In genomic region chr15:45458746-45459403, GRCh38 we compare ENCODE assay signal across 8 cellular contexts.
DNase-seq lines count a peak whose midpoint lies in the region; ATAC-seq and TF ChIP-seq lines count a peak whose summit lies in the region.

No MANE protein-coding gene starts in this region.

- no peaks in the 10 kb centered on the region for H3K9me3 ChIP-seq in liver (ENCODE audit: control insufficient read depth in 4 of 4, low read length in 3 of 4)

- TF ChIP-seq RAD21 in liver (IDR thresholded peaks at IDR 0.05) = peak; percentile 84 to 87

- no peak for ATAC-seq in HG03139 (IDR thresholded peaks at IDR 0.05; ENCODE audit: unreplicated experiment)

- DNase-seq in DMS153 treated with DMSO at 0.1 percent for 48 hours (lab: John Stamatoyannopoulos, UW; ENCODE audit: unreplicated experiment) (peak; percentile 9), DMS153 (lab: John Stamatoyannopoulos, UW) (no peak), NCI-H2107 (lab: John Stamatoyannopoulos, UW) (peak; percentile 13), choroid plexus epithelial cell (ENCODE audit: low read depth) (peak; percentile 51)
- DNase-seq in activated CD4-positive, alpha-beta T cell treated with anti-CD3 and anti-CD28 coated beads for 1 hour = peak; percentile 61
- DNase-seq in stimulated activated CD4-positive, alpha-beta T cell treated with anti-CD3 and anti-CD28 coated beads, Interleukin-4, amount 100 ng/mL, for 24 hours = peak; percentile 85

- H3K27me3 ChIP-seq in liver (ENCODE audit: control insufficient read depth in 4 of 4, insufficient read depth in 4 of 4, low read length in 3 of 4) = no peaks in the 10 kb centered on the region

- H3K4me1 ChIP-seq in liver (ENCODE audit: control insufficient read depth in 4 of 4, insufficient read depth in 4 of 4, low read length in 3 of 4) = peaks cover 0 to 10% (median 7%) of the 10 kb centered on the region in 4 donors

- no peaks in the 10 kb centered on the region for H3K36me3 ChIP-seq in liver (ENCODE audit: control insufficient read depth in 4 of 4, insufficient read depth in 3 of 4, low read depth in 1 of 4, low read length in 3 of 4)

- TF ChIP-seq CTCF in choroid plexus epithelial cell (conservative IDR thresholded peaks at IDR 0.05; ENCODE audit: low read depth, low read length) = peak; percentile 96
- TF ChIP-seq CTCF in liver (IDR thresholded peaks at IDR 0.05; ENCODE audit: low read depth, low read length, missing input control) = peak; percentile 94

- 4% methylated on average over 12 of the region's 12 CpGs for WGBS in liver

- peak overlapping the region; percentile 52 to 78 for H3K9ac ChIP-seq in liver (ENCODE audit: low read depth in 1 of 2, low read length in 2 of 2)

- no peak overlapping the region for H3K27ac ChIP-seq in liver (ENCODE audit: low read depth in 1 of 2, low read length in 2 of 2)

- H3K4me3 ChIP-seq in choroid plexus epithelial cell (ENCODE audit: low read depth, low read length) (peak overlapping the region; percentile 32), liver (ENCODE audit: low read depth in 1 of 3, low read length in 3 of 3) (peak overlapping the region; percentile 54 to 72 (median 63))

TF ChIP-seq in liver, 16 proteins besides CTCF, POLR2A, EP300 and RAD21:
- no peak for TF ChIP-seq REST (IDR thresholded peaks at IDR 0.05)
- TF ChIP-seq SP1 (IDR thresholded peaks at IDR 0.05) = peak; percentile 12
- no peak for TF ChIP-seq TAF1 (conservative IDR thresholded peaks at IDR 0.05)
